2 cellular contexts compared by ENCODE assay signal in genomic region chr2:118806797-118807667, GRCh38.
A peak's percentile ranks its signal among the peaks of the same experiment; 100 is the strongest.
TF ChIP-seq lines count a peak whose summit lies in the region.

No MANE protein-coding gene starts in this region.

TF ChIP-seq in GM23338, 12 proteins besides CTCF, POLR2A, EP300 and RAD21:
- TF ChIP-seq ZNF331 (CRISPR knock-in tag; IDR thresholded peaks at IDR 0.05; ENCODE audit: low read depth) = no peak
- TF ChIP-seq ZNF462 (CRISPR knock-in tag; IDR thresholded peaks at IDR 0.05) = no peak
- TF ChIP-seq ETS1 (IDR thresholded peaks at IDR 0.05) = no peak
- TF ChIP-seq CREB1 (CRISPR knock-in tag; IDR thresholded peaks at IDR 0.05; ENCODE audit: low read depth) = no peak
- no peak for TF ChIP-seq JUNB (IDR thresholded peaks at IDR 0.05; ENCODE audit: unreplicated experiment)
- no peak for TF ChIP-seq EZH2 (IDR thresholded peaks at IDR 0.05; ENCODE audit: low read depth, unreplicated experiment)
- TF ChIP-seq STAT1 (IDR thresholded peaks at IDR 0.05; ENCODE audit: unreplicated experiment) = no peak

TF ChIP-seq in K562, 482 proteins besides CTCF, POLR2A, EP300 and RAD21:
- peak; percentile 78 for TF ChIP-seq ZNF592 (IDR thresholded peaks at IDR 0.05)
- TF ChIP-seq ZNF3 (CRISPR knock-in tag; IDR thresholded peaks at IDR 0.05) = no peak
- peak; percentile 40; the same call in 1 of the 2 replicates for TF ChIP-seq ZBTB7A (IDR thresholded peaks at IDR 0.05; ENCODE audit: borderline replicate concordance, control insufficient read depth, low read depth, low read length)
- TF ChIP-seq NR2C1 (IDR thresholded peaks at IDR 0.05) = no peak
- peak; percentile 41; the same call in 1 of the 2 replicates for TF ChIP-seq NR2C1 (tag; IDR thresholded peaks at IDR 0.05)
- TF ChIP-seq DMBX1 (CRISPR knock-in tag; IDR thresholded peaks at IDR 0.05; ENCODE audit: borderline replicate concordance) = peak; percentile 32; the same call in 1 of the 2 replicates
- TF ChIP-seq TFAP4 (CRISPR knock-in tag; IDR thresholded peaks at IDR 0.05; ENCODE audit: borderline replicate concordance) = peak; percentile 33; the same call in 1 of the 2 replicates
- peak; percentile 72; the same call in 1 of the 2 replicates for TF ChIP-seq L3MBTL2 (IDR thresholded peaks at IDR 0.05)
- TF ChIP-seq, protein P1, sequence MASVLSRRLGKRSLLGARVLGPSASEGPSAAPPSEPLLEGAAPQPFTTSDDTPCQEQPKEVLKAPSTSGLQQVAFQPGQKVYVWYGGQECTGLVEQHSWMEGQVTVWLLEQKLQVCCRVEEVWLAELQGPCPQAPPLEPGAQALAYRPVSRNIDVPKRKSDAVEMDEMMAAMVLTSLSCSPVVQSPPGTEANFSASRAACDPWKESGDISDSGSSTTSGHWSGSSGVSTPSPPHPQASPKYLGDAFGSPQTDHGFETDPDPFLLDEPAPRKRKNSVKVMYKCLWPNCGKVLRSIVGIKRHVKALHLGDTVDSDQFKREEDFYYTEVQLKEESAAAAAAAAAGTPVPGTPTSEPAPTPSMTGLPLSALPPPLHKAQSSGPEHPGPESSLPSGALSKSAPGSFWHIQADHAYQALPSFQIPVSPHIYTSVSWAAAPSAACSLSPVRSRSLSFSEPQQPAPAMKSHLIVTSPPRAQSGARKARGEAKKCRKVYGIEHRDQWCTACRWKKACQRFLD (CRISPR knock-in tag; IDR thresholded peaks at IDR 0.05) = peak; percentile 65; the same call in 1 of the 2 replicates
- TF ChIP-seq DACH1 (IDR thresholded peaks at IDR 0.05; ENCODE audit: partially characterized antibody) = peak; percentile 27
- TF ChIP-seq ZFX (CRISPR knock-in tag; IDR thresholded peaks at IDR 0.05) = peak; percentile 73
- TF ChIP-seq LCOR (CRISPR knock-in tag; IDR thresholded peaks at IDR 0.05) = no peak
- no peak for TF ChIP-seq NR2C2 (CRISPR knock-in tag; IDR thresholded peaks at IDR 0.05)
- peak; percentile 19; the same call in 1 of the 2 replicates for TF ChIP-seq NR2C2 (tag; IDR thresholded peaks at IDR 0.05)
- TF ChIP-seq, protein P2, sequence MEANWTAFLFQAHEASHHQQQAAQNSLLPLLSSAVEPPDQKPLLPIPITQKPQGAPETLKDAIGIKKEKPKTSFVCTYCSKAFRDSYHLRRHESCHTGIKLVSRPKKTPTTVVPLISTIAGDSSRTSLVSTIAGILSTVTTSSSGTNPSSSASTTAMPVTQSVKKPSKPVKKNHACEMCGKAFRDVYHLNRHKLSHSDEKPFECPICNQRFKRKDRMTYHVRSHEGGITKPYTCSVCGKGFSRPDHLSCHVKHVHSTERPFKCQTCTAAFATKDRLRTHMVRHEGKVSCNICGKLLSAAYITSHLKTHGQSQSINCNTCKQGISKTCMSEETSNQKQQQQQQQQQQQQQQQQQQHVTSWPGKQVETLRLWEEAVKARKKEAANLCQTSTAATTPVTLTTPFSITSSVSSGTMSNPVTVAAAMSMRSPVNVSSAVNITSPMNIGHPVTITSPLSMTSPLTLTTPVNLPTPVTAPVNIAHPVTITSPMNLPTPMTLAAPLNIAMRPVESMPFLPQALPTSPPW (CRISPR knock-in tag; IDR thresholded peaks at IDR 0.05) = peak; percentile 19; the same call in 1 of the 2 replicates
- TF ChIP-seq ZNF384 (IDR thresholded peaks at IDR 0.05; ENCODE audit: low read depth, low read length) = 0 out of 2 replicates have a peak, but pooled peaks have one; percentile 41
- TF ChIP-seq SIRT6 (IDR thresholded peaks at IDR 0.05; ENCODE audit: low read depth, low read length) = no peak
- peak; percentile 38; the same call in 1 of the 2 replicates for TF ChIP-seq ZNF175 (CRISPR knock-in tag; IDR thresholded peaks at IDR 0.05; ENCODE audit: low read depth)
- TF ChIP-seq, protein P3, sequence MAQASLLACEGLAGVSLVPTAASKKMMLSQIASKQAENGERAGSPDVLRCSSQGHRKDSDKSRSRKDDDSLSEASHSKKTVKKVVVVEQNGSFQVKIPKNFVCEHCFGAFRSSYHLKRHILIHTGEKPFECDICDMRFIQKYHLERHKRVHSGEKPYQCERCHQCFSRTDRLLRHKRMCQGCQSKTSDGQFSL (CRISPR knock-in tag; IDR thresholded peaks at IDR 0.05) = no peak
- TF ChIP-seq, protein P3 (tag; IDR thresholded peaks at IDR 0.05) = 0 out of 4 replicates have a peak, but pooled peaks of 1 of the 2 experiments have one; percentile 31
- TF ChIP-seq RBFOX2 (IDR thresholded peaks at IDR 0.05; ENCODE audit: low read depth, low read length) = peak; percentile 47; the same call in 1 of the 2 replicates
- peak; percentile 73; the same call in 1 of the 2 replicates for TF ChIP-seq SMAD4 (CRISPR knock-in tag; conservative IDR thresholded peaks at IDR 0.05)
- TF ChIP-seq POLR2AphosphoS5 (IDR thresholded peaks at IDR 0.05; ENCODE audit: control insufficient read depth, insufficient read depth, low read depth, low read length) = peak; percentile 12; the same call in 1 of the 2 replicates
- TF ChIP-seq ZNF134 (CRISPR knock-in tag; conservative IDR thresholded peaks at IDR 0.05) = no peak
- no peak for TF ChIP-seq FOXP1 (CRISPR knock-in tag; IDR thresholded peaks at IDR 0.05)
- TF ChIP-seq YY1 (IDR thresholded peaks at IDR 0.05; ENCODE audit: borderline replicate concordance in 1 of 3, control insufficient read depth in 1 of 3, extremely low read depth in 1 of 3, insufficient read depth in 3 of 3, insufficient read length in 1 of 3, insufficient replicate concordance in 2 of 3, low read depth in 1 of 3, low read length in 2 of 3) = peak in 1 of 3 experiments; percentile 6
- 0 out of 2 replicates have a peak, but pooled peaks have one; percentile 61 for TF ChIP-seq ZNF644 (tag; IDR thresholded peaks at IDR 0.05; ENCODE audit: low read depth)
- no peak for TF ChIP-seq TAF1 (IDR thresholded peaks at IDR 0.05; ENCODE audit: control insufficient read depth, extremely low read depth, insufficient read depth, low read length, severe bottlenecking)
- TF ChIP-seq TEAD4 (IDR thresholded peaks at IDR 0.05; ENCODE audit: low read length) = 0 out of 2 replicates have a peak, but pooled peaks have one; percentile 13
- TF ChIP-seq TEAD4 (CRISPR knock-in tag; IDR thresholded peaks at IDR 0.05; ENCODE audit: borderline replicate concordance) = no peak
- no peak for TF ChIP-seq CCAR2 (IDR thresholded peaks at IDR 0.05; ENCODE audit: low read depth, low read length)
- TF ChIP-seq, protein P4, sequence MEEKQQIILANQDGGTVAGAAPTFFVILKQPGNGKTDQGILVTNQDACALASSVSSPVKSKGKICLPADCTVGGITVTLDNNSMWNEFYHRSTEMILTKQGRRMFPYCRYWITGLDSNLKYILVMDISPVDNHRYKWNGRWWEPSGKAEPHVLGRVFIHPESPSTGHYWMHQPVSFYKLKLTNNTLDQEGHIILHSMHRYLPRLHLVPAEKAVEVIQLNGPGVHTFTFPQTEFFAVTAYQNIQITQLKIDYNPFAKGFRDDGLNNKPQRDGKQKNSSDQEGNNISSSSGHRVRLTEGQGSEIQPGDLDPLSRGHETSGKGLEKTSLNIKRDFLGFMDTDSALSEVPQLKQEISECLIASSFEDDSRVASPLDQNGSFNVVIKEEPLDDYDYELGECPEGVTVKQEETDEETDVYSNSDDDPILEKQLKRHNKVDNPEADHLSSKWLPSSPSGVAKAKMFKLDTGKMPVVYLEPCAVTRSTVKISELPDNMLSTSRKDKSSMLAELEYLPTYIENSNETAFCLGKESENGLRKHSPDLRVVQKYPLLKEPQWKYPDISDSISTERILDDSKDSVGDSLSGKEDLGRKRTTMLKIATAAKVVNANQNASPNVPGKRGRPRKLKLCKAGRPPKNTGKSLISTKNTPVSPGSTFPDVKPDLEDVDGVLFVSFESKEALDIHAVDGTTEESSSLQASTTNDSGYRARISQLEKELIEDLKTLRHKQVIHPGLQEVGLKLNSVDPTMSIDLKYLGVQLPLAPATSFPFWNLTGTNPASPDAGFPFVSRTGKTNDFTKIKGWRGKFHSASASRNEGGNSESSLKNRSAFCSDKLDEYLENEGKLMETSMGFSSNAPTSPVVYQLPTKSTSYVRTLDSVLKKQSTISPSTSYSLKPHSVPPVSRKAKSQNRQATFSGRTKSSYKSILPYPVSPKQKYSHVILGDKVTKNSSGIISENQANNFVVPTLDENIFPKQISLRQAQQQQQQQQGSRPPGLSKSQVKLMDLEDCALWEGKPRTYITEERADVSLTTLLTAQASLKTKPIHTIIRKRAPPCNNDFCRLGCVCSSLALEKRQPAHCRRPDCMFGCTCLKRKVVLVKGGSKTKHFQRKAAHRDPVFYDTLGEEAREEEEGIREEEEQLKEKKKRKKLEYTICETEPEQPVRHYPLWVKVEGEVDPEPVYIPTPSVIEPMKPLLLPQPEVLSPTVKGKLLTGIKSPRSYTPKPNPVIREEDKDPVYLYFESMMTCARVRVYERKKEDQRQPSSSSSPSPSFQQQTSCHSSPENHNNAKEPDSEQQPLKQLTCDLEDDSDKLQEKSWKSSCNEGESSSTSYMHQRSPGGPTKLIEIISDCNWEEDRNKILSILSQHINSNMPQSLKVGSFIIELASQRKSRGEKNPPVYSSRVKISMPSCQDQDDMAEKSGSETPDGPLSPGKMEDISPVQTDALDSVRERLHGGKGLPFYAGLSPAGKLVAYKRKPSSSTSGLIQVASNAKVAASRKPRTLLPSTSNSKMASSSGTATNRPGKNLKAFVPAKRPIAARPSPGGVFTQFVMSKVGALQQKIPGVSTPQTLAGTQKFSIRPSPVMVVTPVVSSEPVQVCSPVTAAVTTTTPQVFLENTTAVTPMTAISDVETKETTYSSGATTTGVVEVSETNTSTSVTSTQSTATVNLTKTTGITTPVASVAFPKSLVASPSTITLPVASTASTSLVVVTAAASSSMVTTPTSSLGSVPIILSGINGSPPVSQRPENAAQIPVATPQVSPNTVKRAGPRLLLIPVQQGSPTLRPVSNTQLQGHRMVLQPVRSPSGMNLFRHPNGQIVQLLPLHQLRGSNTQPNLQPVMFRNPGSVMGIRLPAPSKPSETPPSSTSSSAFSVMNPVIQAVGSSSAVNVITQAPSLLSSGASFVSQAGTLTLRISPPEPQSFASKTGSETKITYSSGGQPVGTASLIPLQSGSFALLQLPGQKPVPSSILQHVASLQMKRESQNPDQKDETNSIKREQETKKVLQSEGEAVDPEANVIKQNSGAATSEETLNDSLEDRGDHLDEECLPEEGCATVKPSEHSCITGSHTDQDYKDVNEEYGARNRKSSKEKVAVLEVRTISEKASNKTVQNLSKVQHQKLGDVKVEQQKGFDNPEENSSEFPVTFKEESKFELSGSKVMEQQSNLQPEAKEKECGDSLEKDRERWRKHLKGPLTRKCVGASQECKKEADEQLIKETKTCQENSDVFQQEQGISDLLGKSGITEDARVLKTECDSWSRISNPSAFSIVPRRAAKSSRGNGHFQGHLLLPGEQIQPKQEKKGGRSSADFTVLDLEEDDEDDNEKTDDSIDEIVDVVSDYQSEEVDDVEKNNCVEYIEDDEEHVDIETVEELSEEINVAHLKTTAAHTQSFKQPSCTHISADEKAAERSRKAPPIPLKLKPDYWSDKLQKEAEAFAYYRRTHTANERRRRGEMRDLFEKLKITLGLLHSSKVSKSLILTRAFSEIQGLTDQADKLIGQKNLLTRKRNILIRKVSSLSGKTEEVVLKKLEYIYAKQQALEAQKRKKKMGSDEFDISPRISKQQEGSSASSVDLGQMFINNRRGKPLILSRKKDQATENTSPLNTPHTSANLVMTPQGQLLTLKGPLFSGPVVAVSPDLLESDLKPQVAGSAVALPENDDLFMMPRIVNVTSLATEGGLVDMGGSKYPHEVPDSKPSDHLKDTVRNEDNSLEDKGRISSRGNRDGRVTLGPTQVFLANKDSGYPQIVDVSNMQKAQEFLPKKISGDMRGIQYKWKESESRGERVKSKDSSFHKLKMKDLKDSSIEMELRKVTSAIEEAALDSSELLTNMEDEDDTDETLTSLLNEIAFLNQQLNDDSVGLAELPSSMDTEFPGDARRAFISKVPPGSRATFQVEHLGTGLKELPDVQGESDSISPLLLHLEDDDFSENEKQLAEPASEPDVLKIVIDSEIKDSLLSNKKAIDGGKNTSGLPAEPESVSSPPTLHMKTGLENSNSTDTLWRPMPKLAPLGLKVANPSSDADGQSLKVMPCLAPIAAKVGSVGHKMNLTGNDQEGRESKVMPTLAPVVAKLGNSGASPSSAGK (IDR thresholded peaks at IDR 0.05) = peak; percentile 53
